ENCODE assay signal across 15 cellular contexts in genomic region chr22:40727607-40728325, GRCh38. TPM values are rescaled to one million over a fixed set of nuclear protein-coding genes. Genes with fewer than 3 reads are reported as not detected.
DNase-seq lines count a peak whose midpoint lies in the region; ATAC-seq, FAIRE-seq and TF ChIP-seq lines count a peak whose summit lies in the region.
"Had no signal": no experiment of that assay in that cellular context is flagged by ENCODE, and none has a peak within 500 bp of the region (broad histone marks: within the 10 kb centered on the region; RNA-seq: fewer than 3 reads in every experiment).

No MANE protein-coding gene starts in this region.

- H3K9me3 Mint-ChIP-seq in astrocyte (ENCODE audit: unreplicated experiment) (no peaks in the 10 kb centered on the region), neural progenitor cell (peaks cover 9% of the 10 kb centered on the region)

- H3K4me3 ChIP-seq in astrocyte (ENCODE audit: insufficient read depth, low read depth, low read length) (no peak overlapping the region), neural progenitor cell (no peak overlapping the region), lower lobe of right lung (no peak overlapping the region)
- H3K4me3 ChIP-seq: cardiac muscle cell, HAP-1 had no signal

- peak overlapping the region; percentile 94 for H3K27ac Mint-ChIP-seq in astrocyte (ENCODE audit: unreplicated experiment)
- H3K27ac Mint-ChIP-seq in neural progenitor cell, result peak overlapping the region; percentile 15

- H3F3A ChIP-seq in neural progenitor cell (ENCODE audit: low read depth), result peaks cover 12% of the 10 kb centered on the region

- H3K36me3 Mint-ChIP-seq in astrocyte (ENCODE audit: low read depth, unreplicated experiment) (no peaks in the 10 kb centered on the region), neural progenitor cell (no peaks in the 10 kb centered on the region)

- no peak overlapping the region for H3K4me2 ChIP-seq in astrocyte (ENCODE audit: low read length)
- peak overlapping the region; percentile 5 for H3K4me2 ChIP-seq in neural progenitor cell

- no peak overlapping the region for H3K4me3 Mint-ChIP-seq in astrocyte (ENCODE audit: unreplicated experiment)
- H3K4me3 Mint-ChIP-seq in neural progenitor cell, result no peak overlapping the region

- H3K79me2 ChIP-seq in astrocyte (ENCODE audit: insufficient read depth, low read length) (no peaks in the 10 kb centered on the region), neural progenitor cell (ENCODE audit: low read depth) (no peaks in the 10 kb centered on the region)

- H3K9ac ChIP-seq in astrocyte (ENCODE audit: low read length) (no peak overlapping the region), neural progenitor cell (no peak overlapping the region)

- no peak for FAIRE-seq in astrocyte (lab: Jason Lieb, UNC)
- FAIRE-seq: HepG2 had no signal

- H3K9me3 ChIP-seq in astrocyte (ENCODE audit: insufficient read depth, low read depth, low read length) (no peaks in the 10 kb centered on the region), neural progenitor cell (ENCODE audit: low read depth) (no peaks in the 10 kb centered on the region), lower lobe of right lung (no peaks in the 10 kb centered on the region)

- intact Hi-C loops in lower lobe of right lung (cut with DNase I), result no loop called here

- H3K27me3 ChIP-seq in astrocyte (ENCODE audit: insufficient read depth, low read length), result no peaks in the 10 kb centered on the region
- no peaks in the 10 kb centered on the region for H3K27me3 ChIP-seq in neural progenitor cell
- no peaks in the 10 kb centered on the region for H3K27me3 ChIP-seq in lower lobe of right lung (ENCODE audit: low read depth)
- H3K27me3 ChIP-seq: cardiac muscle cell had no signal

- no peak overlapping the region for H2AFZ ChIP-seq in astrocyte (ENCODE audit: low read depth, low read length)
- no peak overlapping the region for H2AFZ ChIP-seq in neural progenitor cell (replicated peaks)

- no peaks in the 10 kb centered on the region for H3K27me3 Mint-ChIP-seq in astrocyte (ENCODE audit: low read depth, unreplicated experiment)
- H3K27me3 Mint-ChIP-seq in neural progenitor cell (ENCODE audit: insufficient read depth, low read depth), result peaks cover 28% of the 10 kb centered on the region

- H3K27ac ChIP-seq in astrocyte (ENCODE audit: low read depth, low read length) (no peak overlapping the region), neural progenitor cell (no peak overlapping the region), lower lobe of right lung (no peak overlapping the region)
- H3K27ac ChIP-seq: 22Rv1 had no signal

- H3K36me3 ChIP-seq in astrocyte (ENCODE audit: insufficient read depth, low read length), result no peaks in the 10 kb centered on the region
- H3K36me3 ChIP-seq in neural progenitor cell, result no peaks in the 10 kb centered on the region
- no peaks in the 10 kb centered on the region for H3K36me3 ChIP-seq in lower lobe of right lung
- H3K36me3 ChIP-seq: cardiac muscle cell, HAP-1 had no signal

- TF ChIP-seq CTCF in astrocyte (IDR thresholded peaks at IDR 0.05; ENCODE audit: insufficient read depth, low read depth, low read length), result no peak
- no peak for TF ChIP-seq CTCF in neural progenitor cell (IDR thresholded peaks at IDR 0.05)
- TF ChIP-seq CTCF in lower lobe of right lung (IDR thresholded peaks at IDR 0.05), result no peak

- H4K20me1 ChIP-seq in astrocyte (ENCODE audit: insufficient read depth, low read length) (no peaks in the 10 kb centered on the region), neural progenitor cell (ENCODE audit: low read depth) (no peaks in the 10 kb centered on the region)

- H3K4me1 Mint-ChIP-seq in astrocyte (ENCODE audit: low read depth, unreplicated experiment) (peaks cover 24% of the 10 kb centered on the region), neural progenitor cell (peaks cover 27% of the 10 kb centered on the region)

- ATAC-seq in lower lobe of right lung (no peak), GM21423 (IDR thresholded peaks at IDR 0.05; ENCODE audit: unreplicated experiment) (no peak)
- ATAC-seq: HepG2 had no signal

- H3K4me1 ChIP-seq in astrocyte (ENCODE audit: insufficient read depth, low read length), result no peaks in the 10 kb centered on the region
- peaks cover 12% of the 10 kb centered on the region for H3K4me1 ChIP-seq in neural progenitor cell
- H3K4me1 ChIP-seq in lower lobe of right lung, result peaks cover 22% of the 10 kb centered on the region

- DNase-seq in DMS153 (lab: John Stamatoyannopoulos, UW), result peak; percentile 21
- no peak for DNase-seq in DMS153 treated with DMSO at 0.1 percent for 48 hours (lab: John Stamatoyannopoulos, UW; ENCODE audit: unreplicated experiment)
- peak in 2 of 3 experiments; percentile 19 to 77 for DNase-seq in NCI-H1417 (lab: John Stamatoyannopoulos, UW)
- no peak for DNase-seq in astrocyte (ENCODE audit: low read depth)
- no peak for DNase-seq in neural progenitor cell (ENCODE audit: low spot score)
- no peak for DNase-seq in lower lobe of right lung
- no peak for DNase-seq in DMS114 treated with DMSO at 0.1 percent for 48 hours (lab: John Stamatoyannopoulos, UW; ENCODE audit: unreplicated experiment)
- DNase-seq: NCI-H1930 had no signal

RNA-seq across cellular contexts. Expression of gene MCHR1, which starts 48.5 kb away (rescaled TPM):
- total RNA-seq in astrocyte, result 0.96 and 1.8 TPM in 2 replicates
- total RNA-seq in neural progenitor cell (ENCODE audit: low replicate concordance), result 0.45 and 2.1 TPM in 2 replicates
- not detected for total RNA-seq in lower lobe of right lung
- total RNA-seq: mesenteric fat pad, pulmonary artery endothelial cell had no signal

Comparison
In these comparisons a context has a peak if more than half of its experiments do, and no peak if none do; other contexts are left out.
1. DNase-seq: peak in DMS153 (single experiment) and NCI-H1417 (2 of 3); none in DMS153 treated with DMSO at 0.1 percent for 48 hours (single experiment), astrocyte (single experiment), neural progenitor cell (single experiment), lower lobe of right lung (single experiment) and DMS114 treated with DMSO at 0.1 percent for 48 hours (single experiment).